In the genomic region with DNA sequence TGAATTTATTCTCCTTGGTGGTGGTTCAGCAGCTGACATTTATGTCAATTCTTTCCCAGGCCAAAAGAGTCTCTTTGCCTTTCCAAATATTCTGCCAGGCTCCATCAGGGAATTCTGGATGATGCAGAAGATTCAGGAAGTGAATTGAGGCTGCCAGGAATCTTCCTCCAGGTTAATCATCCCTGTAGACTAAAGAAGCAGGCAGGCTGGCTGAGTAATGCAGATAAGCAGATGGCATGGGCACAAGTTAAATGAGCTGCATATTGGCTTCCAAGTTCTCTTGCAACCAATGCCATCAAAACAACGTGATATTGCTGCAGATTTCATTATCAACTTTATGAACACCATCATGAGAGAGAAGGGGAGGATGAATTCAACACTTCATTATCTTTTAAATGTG, we compare ENCODE assay signal across 18 cellular contexts.
"Had no signal": no experiment of that assay in that cellular context is flagged by ENCODE, and none has a peak within 500 bp of the region (broad histone marks: within the 10 kb centered on the region; RNA-seq: fewer than 3 reads in every experiment).

No MANE protein-coding gene starts in this region.

- ATAC-seq: natural killer cell; right cardiac atrium; right lobe of liver; stimulated activated effector memory CD8-positive, alpha-beta T cell treated with anti-CD3 and anti-CD28 coated beads, Interleukin-12 subunit alpha, Interleukin-12 subunit beta, amount 100 ng/mL, for 72 hours; stimulated activated naive B cell treated with anti-CD40 and anti-IgM and Interleukin-4, amounts not matched to agents 10 μg/mL and 1 μg/mL and 100 μg/mL, for 72 hours had no signal

- DNase-seq: natural killer cell; occipital lobe; ovary; right cardiac atrium; right lobe of liver; sigmoid colon; small intestine; stimulated activated CD4-positive, alpha-beta T cell treated with anti-CD3 and anti-CD28 coated beads, Interleukin-15, amount 100 ng/mL, for 24 hours; stimulated activated CD4-positive, alpha-beta T cell treated with anti-CD3 and anti-CD28 coated beads, Interleukin-2, amount 100 ng/mL, for 24 hours; stimulated activated CD4-positive, alpha-beta T cell treated with anti-CD3 and anti-CD28 coated beads, Interleukin-2, amount 100 ng/mL, for 48 hours; stimulated activated CD4-positive, alpha-beta T cell treated with anti-CD3 and anti-CD28 coated beads, Interleukin-4, amount 100 ng/mL, for 24 hours; stimulated activated naive B cell treated with anti-CD40 and anti-IgM and Interleukin-4, amounts not matched to agents 10 μg/mL and 1 μg/mL and 100 μg/mL, for 72 hours; stimulated activated naive CD4-positive, alpha-beta T cell treated with Interleukin-2 at 50 U/mL for 16 hours; stomach; thyroid gland; trophoblast cell; upper lobe of left lung had no signal
